ENCODE assay signal across 15 cellular contexts in genomic region chr1:7580923-7581753, GRCh38.
DNase-seq lines count a peak whose midpoint lies in the region; TF ChIP-seq lines count a peak whose summit lies in the region.
"Had no signal": no experiment of that assay in that cellular context is flagged by ENCODE, and none has a peak within 500 bp of the region (broad histone marks: within the 10 kb centered on the region; RNA-seq: fewer than 3 reads in every experiment).

No MANE protein-coding gene starts in this region.

- TF ChIP-seq CTCF in cardiac fibroblast (IDR thresholded peaks at IDR 0.05; ENCODE audit: low read depth, low read length) (no peak), nephron progenitor cell (IDR thresholded peaks at IDR 0.05) (no peak)

- no peaks in the 10 kb centered on the region for H3K36me3 Mint-ChIP-seq in nephron progenitor cell (ENCODE audit: low read depth)
- H3K36me3 Mint-ChIP-seq: activated CD8-positive, alpha-beta memory T cell treated with anti-CD3 and anti-CD28 coated beads, Interleukin-2, amount 10 ng/mL, durations not matched to agents 7 days and 5 days; activated naive CD8-positive, alpha-beta T cell; CD4-positive, alpha-beta memory T cell had no signal

- peaks cover 13% of the 10 kb centered on the region for H3K4me1 Mint-ChIP-seq in nephron progenitor cell
- H3K4me1 Mint-ChIP-seq: activated CD8-positive, alpha-beta memory T cell treated with anti-CD3 and anti-CD28 coated beads, Interleukin-2, amount 10 ng/mL, durations not matched to agents 7 days and 5 days; CD4-positive, alpha-beta memory T cell had no signal

- no peaks in the 10 kb centered on the region for H3K9me3 Mint-ChIP-seq in nephron progenitor cell
- H3K9me3 Mint-ChIP-seq: CD4-positive, alpha-beta memory T cell had no signal

- DNase-seq in AG20443 (ENCODE audit: low spot score) (peak; percentile 71), GM04504 (ENCODE audit: low read depth) (peak; percentile 12), cardiac fibroblast (ENCODE audit: low read depth in 2 of 2) (peak; percentile 29 to 61), nephron progenitor cell (peak; percentile 0), H4 (ENCODE audit: low spot score) (no peak), activated gamma-delta T cell treated with Interleukin-2 at 50 U/mL for 16 hours (no peak)
- DNase-seq in stimulated activated CD4-positive, alpha-beta T cell treated with anti-CD3 and anti-CD28 coated beads, Interleukin-4, amount 100 ng/mL, for 1 hour, result no peak
- DNase-seq in central memory CD4-positive, alpha-beta T cell, result no peak
- DNase-seq: activated CD8-positive, alpha-beta memory T cell treated with anti-CD3 and anti-CD28 coated beads, Interleukin-2, amount 10 ng/mL, durations not matched to agents 7 days and 5 days; CD4-positive, alpha-beta memory T cell; NK-92 treated with Interleukin-12 subunit alpha and Interleukin-12 subunit beta, amount 100 ng/mL, for 24 hours; stomach had no signal

- no peak overlapping the region for H3K4me3 Mint-ChIP-seq in nephron progenitor cell
- H3K4me3 Mint-ChIP-seq: activated CD8-positive, alpha-beta memory T cell treated with anti-CD3 and anti-CD28 coated beads, Interleukin-2, amount 10 ng/mL, durations not matched to agents 7 days and 5 days; activated naive CD8-positive, alpha-beta T cell; CD4-positive, alpha-beta memory T cell had no signal

- peaks cover 14% of the 10 kb centered on the region for H3K27me3 Mint-ChIP-seq in nephron progenitor cell (ENCODE audit: low read depth, poor library complexity)
- H3K27me3 Mint-ChIP-seq: activated CD8-positive, alpha-beta memory T cell treated with anti-CD3 and anti-CD28 coated beads, Interleukin-2, amount 10 ng/mL, durations not matched to agents 7 days and 5 days; activated naive CD8-positive, alpha-beta T cell had no signal

- H3K4me3 ChIP-seq in cardiac fibroblast (replicated peaks in 1 of 2; ENCODE audit: low read depth in 2 of 2, low read length in 2 of 2), result no peak overlapping the region
- H3K4me3 ChIP-seq: esophagus muscularis mucosa, SK-N-MC, stomach had no signal

- no peak overlapping the region for H3K27ac Mint-ChIP-seq in nephron progenitor cell
- H3K27ac Mint-ChIP-seq: activated CD8-positive, alpha-beta memory T cell treated with anti-CD3 and anti-CD28 coated beads, Interleukin-2, amount 10 ng/mL, durations not matched to agents 7 days and 5 days; activated naive CD8-positive, alpha-beta T cell; CD4-positive, alpha-beta memory T cell had no signal

Comparison
In these comparisons a context has a peak if more than half of its experiments do, and no peak if none do; other contexts are left out.
1. DNase-seq: peak in AG20443 (single experiment), GM04504 (single experiment), cardiac fibroblast (2 of 2) and nephron progenitor cell (single experiment); none in stimulated activated CD4-positive, alpha-beta T cell treated with anti-CD3 and anti-CD28 coated beads, Interleukin-4, amount 100 ng/mL, for 1 hour (single experiment), central memory CD4-positive, alpha-beta T cell (single experiment), H4 (single experiment) and activated gamma-delta T cell treated with Interleukin-2 at 50 U/mL for 16 hours (single experiment).